In genomic region chr1:182889997-182890396, GRCh38 we compare ENCODE assay signal across 11 cellular contexts. TPM values are rescaled to one million over a fixed set of nuclear protein-coding genes. Genes with fewer than 3 reads are reported as not detected.
DNase-seq lines count a peak whose midpoint lies in the region; ATAC-seq and TF ChIP-seq lines count a peak whose summit lies in the region.
"Had no signal": no experiment of that assay in that cellular context is flagged by ENCODE, and none has a peak within 500 bp of the region (broad histone marks: within the 10 kb centered on the region; RNA-seq: fewer than 3 reads in every experiment).

No MANE protein-coding gene starts in this region.

- peak overlapping the region; percentile 57 for H3K27ac ChIP-seq in KOPT-K1 (ENCODE audit: low read depth, low read length, poor library complexity, severe bottlenecking)

- H3K4me1 Mint-ChIP-seq in activated B cell treated with CpG ODN at 0.5 μM for 24 hours: peaks cover 1% of the 10 kb centered on the region

- peak; percentile 17 for DNase-seq in GDM1 (lab: John Stamatoyannopoulos, UW)
- DNase-seq in activated B cell treated with CpG ODN at 0.5 μM for 24 hours: no peak
- no peak for DNase-seq in mucosa of descending colon
- no peak for DNase-seq in OCI-M2 (lab: John Stamatoyannopoulos, UW; ENCODE audit: unreplicated experiment)
- DNase-seq in NCI-H1048 (lab: John Stamatoyannopoulos, UW): no peak
- DNase-seq: effector CD4-positive, alpha-beta T cell; NCI-H524 treated with DMSO at 0.1 percent for 48 hours; posterior cingulate gyrus had no signal

- CTCF ChIA-PET in activated B cell treated with CpG ODN at 0.5 μM for 24 hours (lab: Charles Lee): no interaction called here

- H3K4me1 ChIP-seq in mucosa of descending colon (ENCODE audit: low read depth): no peaks in the 10 kb centered on the region

- TF ChIP-seq CTCF in activated B cell treated with CpG ODN at 0.5 μM for 24 hours (IDR thresholded peaks at IDR 0.05) (no peak), mucosa of descending colon (IDR thresholded peaks at IDR 0.05) (no peak)

- H3K27ac Mint-ChIP-seq in activated B cell treated with CpG ODN at 0.5 μM for 24 hours: peak overlapping the region; percentile 59

- H3K9me3 ChIP-seq in KOPT-K1 (ENCODE audit: insufficient read depth, low read length, poor library complexity, severe bottlenecking) (no peaks in the 10 kb centered on the region), mucosa of descending colon (no peaks in the 10 kb centered on the region)

- H3K9me3 Mint-ChIP-seq in activated B cell treated with CpG ODN at 0.5 μM for 24 hours: no peaks in the 10 kb centered on the region

- H3K4me3 ChIP-seq in mucosa of descending colon: no peak overlapping the region

- peaks cover 44% of the 10 kb centered on the region for H3K36me3 Mint-ChIP-seq in activated B cell treated with CpG ODN at 0.5 μM for 24 hours (ENCODE audit: low read depth)

- POLR2A ChIA-PET in activated B cell treated with CpG ODN at 0.5 μM for 24 hours (lab: Charles Lee): no interaction called here

- no peak overlapping the region for H3K4me3 Mint-ChIP-seq in activated B cell treated with CpG ODN at 0.5 μM for 24 hours

- intact Hi-C loops in activated B cell treated with CpG ODN at 0.5 μM for 24 hours (cut with micrococcal nuclease) (no loop called here), mucosa of descending colon (cut with DNase I, micrococcal nuclease) (no loop called here)

- peaks cover 2% of the 10 kb centered on the region for H3K27me3 Mint-ChIP-seq in activated B cell treated with CpG ODN at 0.5 μM for 24 hours

- H3K36me3 ChIP-seq in KOPT-K1 (ENCODE audit: insufficient read depth, low read length) (peaks cover 63% of the 10 kb centered on the region), mucosa of descending colon (ENCODE audit: low read depth) (peaks cover 15% of the 10 kb centered on the region)

- ATAC-seq in activated B cell treated with CpG ODN at 0.5 μM for 24 hours (ENCODE audit: low read depth): no peak
- ATAC-seq in mucosa of descending colon: peak; percentile 26
- ATAC-seq in HG03097 (IDR thresholded peaks at IDR 0.05; ENCODE audit: low FRiP score, unreplicated experiment): no peak
- ATAC-seq in HG02588 (IDR thresholded peaks at IDR 0.05; ENCODE audit: unreplicated experiment): no peak

RNA-seq across cellular contexts. Expression of gene DHX9, which starts 50.9 kb away (rescaled TPM):
- total RNA-seq in activated B cell treated with CpG ODN at 0.5 μM for 24 hours (265 and 266 TPM in 2 replicates), mucosa of descending colon (100 to 1,000 TPM in 2 of 3 donors, 10 to 100 TPM in 1; 88.8 to 112 (median 101) TPM)
